ENCODE assay signal across 27 cellular contexts in the genomic region with DNA sequence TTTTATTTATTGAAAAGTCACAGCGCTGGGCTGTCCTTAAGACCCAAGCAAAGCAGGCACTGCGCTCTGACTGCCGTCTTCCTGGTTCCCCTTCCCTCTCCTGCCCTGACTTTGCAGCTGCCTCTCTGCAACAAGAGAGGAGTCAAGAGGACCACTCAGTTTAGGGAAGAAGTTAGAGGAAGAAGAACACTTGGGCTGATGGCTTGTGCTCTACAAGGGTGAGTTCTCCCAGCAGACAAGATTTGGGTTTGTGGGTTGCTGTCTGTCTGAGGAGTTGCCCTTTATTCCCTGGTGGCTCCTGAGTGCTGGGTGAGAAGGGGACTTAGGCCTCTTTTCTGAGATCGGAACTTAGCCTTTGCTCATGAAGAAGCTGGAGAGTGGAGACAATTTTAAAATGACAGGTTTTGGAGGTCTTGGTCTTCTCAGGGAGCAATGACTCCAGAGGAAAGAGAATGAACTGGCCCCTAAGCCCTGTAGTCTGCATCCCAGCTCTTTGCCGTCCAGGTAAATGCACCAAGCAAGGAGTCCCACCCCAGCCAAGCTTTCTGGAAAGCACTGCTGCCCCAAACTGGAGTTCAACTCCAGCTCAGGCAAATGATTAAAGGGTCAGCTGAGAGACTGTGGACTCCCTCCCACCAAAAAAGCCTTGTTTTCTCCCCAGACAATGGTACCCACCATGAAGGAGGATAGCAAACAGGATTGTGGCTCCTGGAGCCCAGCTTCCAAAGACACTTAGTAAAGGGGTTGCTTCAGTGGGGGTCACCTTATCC. TPM values are rescaled to one million over a fixed set of nuclear protein-coding genes. Genes with fewer than 3 reads are reported as not detected.
DNase-seq lines count a peak whose midpoint lies in the region; ATAC-seq and TF ChIP-seq lines count a peak whose summit lies in the region.
"Had no signal": no experiment of that assay in that cellular context is flagged by ENCODE, and none has a peak within 500 bp of the region (broad histone marks: within the 10 kb centered on the region; RNA-seq: fewer than 3 reads in every experiment).

No MANE protein-coding gene starts in this region.

- no peaks in the 10 kb centered on the region for H3K36me3 ChIP-seq in colonic mucosa
- H3K36me3 ChIP-seq: BE2C, lower lobe of right lung, neural progenitor cell, upper lobe of right lung had no signal

- peaks cover 0 to 4% (median 0%) of the 10 kb centered on the region in 3 donors for H3K9me3 Mint-ChIP-seq in IgD-negative memory B cell
- peaks cover 3% of the 10 kb centered on the region for H3K9me3 Mint-ChIP-seq in nephron
- H3K9me3 Mint-ChIP-seq: activated CD4-positive, alpha-beta memory T cell treated with anti-CD3 and anti-CD28 coated beads for 36 hours; activated naive CD4-positive, alpha-beta T cell treated with anti-CD3 and anti-CD28 coated beads, Interleukin-2, amount 50 U/mL, for 72 hours; T-cell had no signal

- H3K27me3 Mint-ChIP-seq in IgD-negative memory B cell (peaks cover 56% of the 10 kb centered on the region), nephron (ENCODE audit: low read depth) (peaks cover 100% of the 10 kb centered on the region)

- peak overlapping the region; percentile 19 to 71 for H3K9ac ChIP-seq in colonic mucosa (ENCODE audit: low read depth in 2 of 2, low read length in 2 of 2)
- H3K9ac ChIP-seq: neural progenitor cell had no signal

- H3K4me1 ChIP-seq in colonic mucosa, result peaks cover 21% of the 10 kb centered on the region
- H3K4me1 ChIP-seq: BE2C had no signal

- no peak overlapping the region for H3K4me3 ChIP-seq in colonic mucosa
- H3K4me3 ChIP-seq: lower lobe of right lung, MG63, neural progenitor cell, upper lobe of right lung had no signal

- H3K36me3 Mint-ChIP-seq in IgD-negative memory B cell (peaks cover 1% of the 10 kb centered on the region), nephron (ENCODE audit: low read depth) (no peaks in the 10 kb centered on the region)
- H3K36me3 Mint-ChIP-seq: activated CD4-positive, alpha-beta memory T cell treated with anti-CD3 and anti-CD28 coated beads for 36 hours; neural progenitor cell; T-cell had no signal

- no peak for TF ChIP-seq CTCF in colonic mucosa (IDR thresholded peaks at IDR 0.05)
- TF ChIP-seq CTCF in nephron (IDR thresholded peaks at IDR 0.05; ENCODE audit: unreplicated experiment in 3 of 3), result no peak

- peak overlapping the region in 1 of 4 donors; percentile 48 for H3K4me3 Mint-ChIP-seq in IgD-negative memory B cell
- peak overlapping the region; percentile 66 to 75 (median 70) for H3K4me3 Mint-ChIP-seq in nephron
- H3K4me3 Mint-ChIP-seq: activated CD4-positive, alpha-beta memory T cell treated with anti-CD3 and anti-CD28 coated beads for 36 hours; neural progenitor cell had no signal

- DNase-seq in CD1c-positive myeloid dendritic cell (ENCODE audit: extremely low spot score), result peak; percentile 34
- no peak for DNase-seq in colonic mucosa
- DNase-seq in stimulated activated CD8-positive, alpha-beta memory T cell treated with anti-CD3 and anti-CD28 coated beads, Interleukin-4, amount 100 ng/mL, for 48 hours, result no peak
- DNase-seq in NCI-H226, result no peak
- no peak for DNase-seq in superior temporal gyrus (ENCODE audit: extremely low spot score)
- DNase-seq: activated CD4-positive, alpha-beta memory T cell treated with anti-CD3 and anti-CD28 coated beads for 36 hours; activated CD4-positive, CD25-positive, alpha-beta regulatory T cell treated with anti-CD3 and anti-CD28 coated beads, Interleukin-2, amount 50 U/mL, for 72 hours; BE2C; effector memory CD4-positive, alpha-beta T cell; erythroblast; GDM1; lower lobe of right lung; MG63; NCI-H1694; NCI-H510A; right cardiac atrium; stimulated activated CD4-positive, alpha-beta T cell treated with anti-CD3 and anti-CD28 coated beads, Interleukin-2, amount 100 ng/mL, for 48 hours; T-cell; upper lobe of right lung had no signal

- H3K4me1 Mint-ChIP-seq in IgD-negative memory B cell (peaks cover 5% of the 10 kb centered on the region in 3 donors), nephron (peaks cover 32% of the 10 kb centered on the region)

- H3K27me3 ChIP-seq in colonic mucosa, result peaks cover 40% of the 10 kb centered on the region
- H3K27me3 ChIP-seq: MG63 had no signal

- peak overlapping the region; percentile 82 for H3K27ac ChIP-seq in colonic mucosa
- H3K27ac ChIP-seq: lower lobe of right lung, neural progenitor cell, upper lobe of right lung had no signal

- H3K27ac Mint-ChIP-seq in IgD-negative memory B cell (peak overlapping the region in 2 of 3 donors; percentile 26 to 84), nephron (peak overlapping the region in 1 of 3 experiments; percentile 21)
- H3K27ac Mint-ChIP-seq: activated CD4-positive, alpha-beta memory T cell treated with anti-CD3 and anti-CD28 coated beads for 36 hours; activated naive CD4-positive, alpha-beta T cell treated with anti-CD3 and anti-CD28 coated beads, Interleukin-2, amount 50 U/mL, for 72 hours; neural progenitor cell; T-cell had no signal

- no peak for ATAC-seq in HG02623 (IDR thresholded peaks at IDR 0.05; ENCODE audit: unreplicated experiment)
- ATAC-seq: activated naive CD4-positive, alpha-beta T cell treated with anti-CD3 and anti-CD28 coated beads, Interleukin-2, amount 50 U/mL, for 72 hours; lower lobe of right lung; right cardiac atrium; T-cell; upper lobe of right lung had no signal

- H3K9me3 ChIP-seq in colonic mucosa, result no peaks in the 10 kb centered on the region
- H3K9me3 ChIP-seq: BE2C, lower lobe of right lung, MG63, upper lobe of right lung had no signal

- intact Hi-C loops in colonic mucosa (cut with DNase I), result loop anchor here (10.0 kb wide), 1 partner anchor 484 kb away; no protein-coding TSS in a partner anchor

RNA-seq across cellular contexts. Expression of a gene that starts 2.7 kb away (rescaled TPM):
- not detected for polyA plus RNA-seq in IgD-negative memory B cell
- 10 to 100 TPM; 37.1 to 73.9 TPM for total RNA-seq in colonic mucosa
- total RNA-seq: bronchial epithelial cell, lower lobe of right lung, right cardiac atrium, upper lobe of right lung had no signal

RNA-seq across cellular contexts. Expression of a gene that starts 13.7 kb away (rescaled TPM):
- polyA plus RNA-seq in IgD-negative memory B cell, result not detected
- total RNA-seq in colonic mucosa, result 1 to 10 TPM; 4.2 to 7.4 TPM
- total RNA-seq: activated CD4-positive, alpha-beta memory T cell treated with anti-CD3 and anti-CD28 coated beads for 36 hours; activated naive CD4-positive, alpha-beta T cell treated with anti-CD3 and anti-CD28 coated beads, Interleukin-2, amount 50 U/mL, for 72 hours; bronchial epithelial cell; mucosa of gallbladder; right cardiac atrium; T-cell had no signal
- polyA plus RNA-seq: right cardiac atrium had no signal

RNA-seq across cellular contexts. Expression of a gene that starts 18.0 kb away (rescaled TPM):
- not detected for polyA plus RNA-seq in IgD-negative memory B cell
- total RNA-seq in colonic mucosa, result 10 to 100 TPM; 25.9 to 31.4 TPM
- total RNA-seq: bronchial epithelial cell had no signal

RNA-seq across cellular contexts. Expression of a gene that starts 24.0 kb away (rescaled TPM):
- not detected for polyA plus RNA-seq in IgD-negative memory B cell
- total RNA-seq in colonic mucosa, result 10 to 100 TPM; 30.0 to 71.0 TPM
- total RNA-seq: bronchial epithelial cell had no signal

RNA-seq across cellular contexts. Expression of a gene that starts 35.2 kb away (rescaled TPM):
- polyA plus RNA-seq in IgD-negative memory B cell, result not detected
- total RNA-seq in colonic mucosa, result 10 to 100 TPM; 11.0 to 22.7 TPM
- total RNA-seq: activated CD4-positive, alpha-beta memory T cell treated with anti-CD3 and anti-CD28 coated beads for 36 hours; activated naive CD4-positive, alpha-beta T cell treated with anti-CD3 and anti-CD28 coated beads, Interleukin-2, amount 50 U/mL, for 72 hours; bronchial epithelial cell; SK-MEL-5; T-cell had no signal
